In the genomic region with DNA sequence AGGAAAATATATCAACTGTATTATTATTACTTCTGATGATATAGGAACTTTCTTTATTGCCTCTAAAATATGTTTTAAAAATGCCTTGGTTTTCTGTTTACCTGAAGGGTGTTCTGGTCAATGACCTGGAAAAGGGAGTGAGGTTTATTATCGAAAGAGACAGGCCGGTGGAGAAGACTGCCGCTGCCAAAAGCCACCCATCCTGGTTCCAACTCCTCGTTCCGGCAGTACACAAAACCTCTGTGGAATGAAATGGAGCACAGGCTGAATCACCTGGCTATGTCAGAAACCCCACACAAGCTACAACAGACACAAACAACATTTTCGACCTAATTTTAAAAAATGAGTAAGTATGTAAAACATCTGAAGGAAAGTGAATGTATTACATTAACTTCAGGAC, we compare ENCODE assay signal across 23 cellular contexts.
DNase-seq lines count a peak whose midpoint lies in the region; ATAC-seq, FAIRE-seq and TF ChIP-seq lines count a peak whose summit lies in the region.
"Had no signal": no experiment of that assay in that cellular context is flagged by ENCODE, and none has a peak within 500 bp of the region (broad histone marks: within the 10 kb centered on the region; RNA-seq: fewer than 3 reads in every experiment).

No MANE protein-coding gene starts in this region.

- H3K27ac Mint-ChIP-seq in mesothelial cell of epicardium = peak overlapping the region; percentile 0
- H3K27ac Mint-ChIP-seq: CD4-positive, alpha-beta T cell had no signal

- TF ChIP-seq POLR2A in HepG2 (IDR thresholded peaks at IDR 0.05; ENCODE audit: insufficient read depth in 1 of 2, low read depth in 2 of 2, low read length in 2 of 2) = no peak

- no peak overlapping the region for H3K9ac ChIP-seq in liver (ENCODE audit: low read depth in 1 of 2, low read length in 2 of 2)
- H3K9ac ChIP-seq in HepG2 (ENCODE audit: insufficient read depth, low read depth, low read length) = no peak overlapping the region
- H3K9ac ChIP-seq: GM23248 had no signal

- no peak overlapping the region for H3K27ac ChIP-seq in liver (ENCODE audit: low read depth in 1 of 2, low read length in 2 of 2)
- no peak overlapping the region for H3K27ac ChIP-seq in HepG2 (ENCODE audit: extremely low read length, insufficient read depth, low read length)
- H3K27ac ChIP-seq: GM23248, PC-9, RWPE1 had no signal

- DNase-seq in HepG2 (ENCODE audit: low spot score) = no peak
- peak; percentile 54 for DNase-seq in cerebellum (ENCODE audit: low spot score)
- DNase-seq in mesothelial cell of epicardium (ENCODE audit: low spot score in 2 of 2, unreplicated experiment in 2 of 2) = no peak
- DNase-seq in mucosa of descending colon = no peak
- DNase-seq in stimulated activated CD4-positive, alpha-beta T cell treated with anti-CD3 and anti-CD28 coated beads, Interleukin-4, amount 100 ng/mL, for 4 hours = no peak
- DNase-seq in NK-92 treated with Interleukin-12 subunit alpha and Interleukin-12 subunit beta, amount 100 ng/mL, for 24 hours (lab: John Stamatoyannopoulos, UW) = no peak
- DNase-seq: 8988T; BE2C; Caco-2; CD4-positive, alpha-beta T cell; GDM1; GM23248; HCEC 1CT; KG1; NCI-H1105 treated with DMSO at 0.1 percent for 48 hours; NCI-H1694; NCI-H510A; NCI-H774; PC-9 had no signal

- peaks cover 2 to 5% (median 4%) of the 10 kb centered on the region in 4 donors for H3K36me3 ChIP-seq in liver (ENCODE audit: control insufficient read depth in 4 of 4, insufficient read depth in 3 of 4, low read depth in 1 of 4, low read length in 3 of 4)
- peaks cover 3 to 25% of the 10 kb centered on the region in 2 experiments; a peak in 4 of 5 replicates for H3K36me3 ChIP-seq in HepG2 (replicated peaks in 1 of 2; ENCODE audit: control insufficient read depth in 1 of 2, insufficient read depth in 2 of 2, low read length in 2 of 2)
- no peaks in the 10 kb centered on the region for H3K36me3 ChIP-seq in mucosa of descending colon (ENCODE audit: low read depth)

- H3K9me3 ChIP-seq in liver (ENCODE audit: control insufficient read depth in 4 of 4, low read length in 3 of 4) (no peaks in the 10 kb centered on the region), HepG2 (ENCODE audit: low read length) (no peaks in the 10 kb centered on the region), mucosa of descending colon (no peaks in the 10 kb centered on the region)
- H3K9me3 ChIP-seq: BE2C, Caco-2 had no signal

- no peak for TF ChIP-seq EP300 in HepG2 (IDR thresholded peaks at IDR 0.05; ENCODE audit: low read depth in 2 of 2, low read length in 2 of 2)
- TF ChIP-seq EP300 in HepG2 (CRISPR knock-in tag; IDR thresholded peaks at IDR 0.05; ENCODE audit: borderline replicate concordance) = no peak

- H3K4me3 ChIP-seq in liver (ENCODE audit: low read depth in 1 of 3, low read length in 3 of 3) = no peak overlapping the region
- H3K4me3 ChIP-seq in HepG2 (replicated peaks in 1 of 3; ENCODE audit: insufficient read depth in 1 of 3, low read depth in 2 of 3, low read length in 3 of 3) = no peak overlapping the region
- H3K4me3 ChIP-seq in mucosa of descending colon = no peak overlapping the region
- H3K4me3 ChIP-seq: GM23248, PC-9 had no signal

- ATAC-seq in HepG2 (no peak), mucosa of descending colon (no peak), HG02981 (IDR thresholded peaks at IDR 0.05; ENCODE audit: unreplicated experiment) (no peak)

- intact Hi-C loops in HepG2 (cut with micrococcal nuclease; ENCODE audit: unreplicated experiment) = no loop called here
- intact Hi-C loops in mucosa of descending colon (cut with DNase I, micrococcal nuclease) = no loop called here

- peaks cover 32% of the 10 kb centered on the region for H3K36me3 Mint-ChIP-seq in mesothelial cell of epicardium

- no peaks in the 10 kb centered on the region for H3K27me3 Mint-ChIP-seq in mesothelial cell of epicardium (ENCODE audit: low read depth)
- H3K27me3 Mint-ChIP-seq: CD4-positive, alpha-beta T cell had no signal

- TF ChIP-seq CTCF in liver (IDR thresholded peaks at IDR 0.05; ENCODE audit: low read depth, low read length, missing input control) (no peak), HepG2 (CRISPR knock-in tag; IDR thresholded peaks at IDR 0.05) (no peak), mesothelial cell of epicardium (IDR thresholded peaks at IDR 0.05; ENCODE audit: unreplicated experiment) (no peak), mucosa of descending colon (IDR thresholded peaks at IDR 0.05) (no peak)

- WGBS in liver = 35% methylated on average over 6 of the region's 6 CpGs
- WGBS in HepG2 (ENCODE audit: low lambda C conversion rate) = 88% methylated on average over 6 of the region's 6 CpGs

- FAIRE-seq in HepG2 (lab: Jason Lieb, UNC) = no peak
- FAIRE-seq: GM19239 had no signal

- POLR2A ChIA-PET in HepG2 (lab: Yijun Ruan, JAX) = no interaction called here

- CTCF ChIA-PET in HepG2 (lab: Yijun Ruan, JAX; ENCODE audit: low intra/inter-chr PET ratio, low total read pairs) = no interaction called here

- no peak overlapping the region for H2AFZ ChIP-seq in HepG2 (ENCODE audit: low read length)
- H2AFZ ChIP-seq: GM23248, PC-9 had no signal

- no TSS peak for BruUV-seq in HepG2 (replicated peaks; lab: Mats Ljungman, UMichigan)

- H3K9me3 Mint-ChIP-seq in mesothelial cell of epicardium = no peaks in the 10 kb centered on the region
- H3K9me3 Mint-ChIP-seq: CD4-positive, alpha-beta T cell had no signal

- H3K4me3 Mint-ChIP-seq in mesothelial cell of epicardium = no peak overlapping the region
- H3K4me3 Mint-ChIP-seq: CD4-positive, alpha-beta T cell had no signal

- no peaks in the 10 kb centered on the region for H3K27me3 ChIP-seq in liver (ENCODE audit: control insufficient read depth in 4 of 4, insufficient read depth in 4 of 4, low read length in 3 of 4)
- no peaks in the 10 kb centered on the region for H3K27me3 ChIP-seq in HepG2 (ENCODE audit: control insufficient read depth in 1 of 2, insufficient read depth in 2 of 2, low read length in 2 of 2)
- H3K27me3 ChIP-seq: BE2C had no signal

- H3K4me1 ChIP-seq in liver (ENCODE audit: control insufficient read depth in 4 of 4, insufficient read depth in 4 of 4, low read length in 3 of 4) (peaks cover 3 to 24% (median 20%) of the 10 kb centered on the region in 4 donors), HepG2 (ENCODE audit: insufficient read depth, low read length) (peaks cover 16% of the 10 kb centered on the region), mucosa of descending colon (ENCODE audit: low read depth) (no peaks in the 10 kb centered on the region)
- H3K4me1 ChIP-seq: BE2C, Caco-2 had no signal

- H4K20me1 ChIP-seq in HepG2 (ENCODE audit: insufficient read depth, low read length) = no peaks in the 10 kb centered on the region

- H3K4me1 Mint-ChIP-seq in mesothelial cell of epicardium = peaks cover 19% of the 10 kb centered on the region

- in situ Hi-C loops in HepG2 (cut with HindIII; ENCODE audit: extremely low pct_ligation_motif_present, low pct_unique_long_range_greater_than_20kb) = no loop called here

- H3K4me2 ChIP-seq in HepG2 (ENCODE audit: low read depth, low read length) = no peak overlapping the region
- H3K4me2 ChIP-seq: PC-9 had no signal

- no peaks in the 10 kb centered on the region for H3K79me2 ChIP-seq in HepG2 (ENCODE audit: insufficient read depth, low read length)

- TF ChIP-seq RAD21 in liver (IDR thresholded peaks at IDR 0.05) (peak in 1 of 2 donors; percentile 11), HepG2 (CRISPR knock-in tag; IDR thresholded peaks at IDR 0.05) (no peak)

TF ChIP-seq in liver, 16 proteins besides CTCF, POLR2A, EP300 and RAD21:
- TF ChIP-seq HNF4A (conservative IDR thresholded peaks at IDR 0.05) = peak; percentile 15 to 41
- peak; percentile 49 to 67 for TF ChIP-seq RXRA (IDR thresholded peaks at IDR 0.05)
- TF ChIP-seq, protein P1, sequence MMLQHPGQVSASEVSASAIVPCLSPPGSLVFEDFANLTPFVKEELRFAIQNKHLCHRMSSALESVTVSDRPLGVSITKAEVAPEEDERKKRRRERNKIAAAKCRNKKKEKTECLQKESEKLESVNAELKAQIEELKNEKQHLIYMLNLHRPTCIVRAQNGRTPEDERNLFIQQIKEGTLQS (IDR thresholded peaks at IDR 0.05) = no peak

TF ChIP-seq in HepG2, 621 proteins besides CTCF, POLR2A, EP300 and RAD21 (continues in another document):
- TF ChIP-seq ISX (CRISPR knock-in tag; conservative IDR thresholded peaks at IDR 0.05) = no peak
- no peak for TF ChIP-seq SP1 (IDR thresholded peaks at IDR 0.05)
- no peak for TF ChIP-seq SP1 (CRISPR knock-in tag; IDR thresholded peaks at IDR 0.05)
- TF ChIP-seq, protein P2, sequence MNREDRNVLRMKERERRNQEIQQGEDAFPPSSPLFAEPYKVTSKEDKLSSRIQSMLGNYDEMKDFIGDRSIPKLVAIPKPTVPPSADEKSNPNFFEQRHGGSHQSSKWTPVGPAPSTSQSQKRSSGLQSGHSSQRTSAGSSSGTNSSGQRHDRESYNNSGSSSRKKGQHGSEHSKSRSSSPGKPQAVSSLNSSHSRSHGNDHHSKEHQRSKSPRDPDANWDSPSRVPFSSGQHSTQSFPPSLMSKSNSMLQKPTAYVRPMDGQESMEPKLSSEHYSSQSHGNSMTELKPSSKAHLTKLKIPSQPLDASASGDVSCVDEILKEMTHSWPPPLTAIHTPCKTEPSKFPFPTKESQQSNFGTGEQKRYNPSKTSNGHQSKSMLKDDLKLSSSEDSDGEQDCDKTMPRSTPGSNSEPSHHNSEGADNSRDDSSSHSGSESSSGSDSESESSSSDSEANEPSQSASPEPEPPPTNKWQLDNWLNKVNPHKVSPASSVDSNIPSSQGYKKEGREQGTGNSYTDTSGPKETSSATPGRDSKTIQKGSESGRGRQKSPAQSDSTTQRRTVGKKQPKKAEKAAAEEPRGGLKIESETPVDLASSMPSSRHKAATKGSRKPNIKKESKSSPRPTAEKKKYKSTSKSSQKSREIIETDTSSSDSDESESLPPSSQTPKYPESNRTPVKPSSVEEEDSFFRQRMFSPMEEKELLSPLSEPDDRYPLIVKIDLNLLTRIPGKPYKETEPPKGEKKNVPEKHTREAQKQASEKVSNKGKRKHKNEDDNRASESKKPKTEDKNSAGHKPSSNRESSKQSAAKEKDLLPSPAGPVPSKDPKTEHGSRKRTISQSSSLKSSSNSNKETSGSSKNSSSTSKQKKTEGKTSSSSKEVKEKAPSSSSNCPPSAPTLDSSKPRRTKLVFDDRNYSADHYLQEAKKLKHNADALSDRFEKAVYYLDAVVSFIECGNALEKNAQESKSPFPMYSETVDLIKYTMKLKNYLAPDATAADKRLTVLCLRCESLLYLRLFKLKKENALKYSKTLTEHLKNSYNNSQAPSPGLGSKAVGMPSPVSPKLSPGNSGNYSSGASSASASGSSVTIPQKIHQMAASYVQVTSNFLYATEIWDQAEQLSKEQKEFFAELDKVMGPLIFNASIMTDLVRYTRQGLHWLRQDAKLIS (CRISPR knock-in tag; IDR thresholded peaks at IDR 0.05) = no peak
- TF ChIP-seq, protein P3, sequence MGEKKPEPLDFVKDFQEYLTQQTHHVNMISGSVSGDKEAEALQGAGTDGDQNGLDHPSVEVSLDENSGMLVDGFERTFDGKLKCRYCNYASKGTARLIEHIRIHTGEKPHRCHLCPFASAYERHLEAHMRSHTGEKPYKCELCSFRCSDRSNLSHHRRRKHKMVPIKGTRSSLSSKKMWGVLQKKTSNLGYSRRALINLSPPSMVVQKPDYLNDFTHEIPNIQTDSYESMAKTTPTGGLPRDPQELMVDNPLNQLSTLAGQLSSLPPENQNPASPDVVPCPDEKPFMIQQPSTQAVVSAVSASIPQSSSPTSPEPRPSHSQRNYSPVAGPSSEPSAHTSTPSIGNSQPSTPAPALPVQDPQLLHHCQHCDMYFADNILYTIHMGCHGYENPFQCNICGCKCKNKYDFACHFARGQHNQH (CRISPR knock-in tag; IDR thresholded peaks at IDR 0.05) = no peak
